8 cellular contexts compared by ENCODE assay signal in the genomic region with DNA sequence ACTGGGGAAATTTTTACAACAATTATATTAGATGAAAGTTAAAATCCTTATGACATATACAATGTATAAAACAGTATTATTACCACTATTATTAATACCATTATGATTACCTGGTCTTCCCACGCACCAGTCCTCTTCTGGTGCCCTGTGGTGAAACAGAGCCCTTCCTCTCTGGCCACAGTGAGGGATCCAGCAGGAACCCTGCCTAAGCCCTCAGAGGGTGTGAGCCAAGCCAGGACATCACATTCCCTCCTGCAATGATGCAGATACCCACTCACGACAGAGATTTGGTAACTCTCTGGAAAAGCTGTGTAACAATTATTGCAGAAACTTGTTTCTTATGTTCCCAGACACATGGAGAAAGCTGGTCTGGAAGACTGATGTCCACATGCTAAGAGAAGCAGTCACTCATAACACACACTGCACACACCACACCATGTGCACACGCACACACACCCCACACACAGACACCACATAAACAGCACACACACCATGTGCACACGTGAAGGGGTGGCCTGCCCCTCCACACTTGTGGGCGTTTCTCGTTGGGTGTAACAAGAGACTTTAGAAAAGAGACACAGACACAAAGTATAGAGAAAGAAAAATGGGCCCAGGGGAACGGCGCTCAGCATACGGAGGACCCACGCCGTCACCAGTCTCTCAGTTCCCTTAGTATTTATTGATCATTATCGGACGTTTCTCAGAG.
DNase-seq lines count a peak whose midpoint lies in the region; ATAC-seq and TF ChIP-seq lines count a peak whose summit lies in the region.
"Not testable (repeated sequence)": the region's sequence is repeated elsewhere in the genome, so short reads cannot be mapped to it uniquely, and the experiment has no call there.

No MANE protein-coding gene starts in this region.

- not testable (repeated sequence) for H3F3A ChIP-seq in GM23338 (replicated peaks; ENCODE audit: low read depth)

- H3K27me3 Mint-ChIP-seq in GM23338 (ENCODE audit: insufficient read depth, low read depth, poor library complexity): peaks cover 19% of the 10 kb centered on the region

- TF ChIP-seq POLR2A in right lobe of liver (IDR thresholded peaks at IDR 0.05): not testable (repeated sequence)

- H3K79me2 ChIP-seq in GM23338 (replicated peaks; ENCODE audit: insufficient read depth): not testable (repeated sequence)

- ATAC-seq in GM23338 (peak; percentile 74), esophagus mucosa (peak; percentile 47), right lobe of liver (peak in 2 of 4 donors; percentile 38 to 66), sciatic nerve (peak; percentile 48), upper lobe of right lung (peak; percentile 74)

- not testable (repeated sequence) for H3K4me2 ChIP-seq in GM23338

- not testable (repeated sequence) for TF ChIP-seq CTCF in GM23338 (conservative IDR thresholded peaks at IDR 0.05; ENCODE audit: low read depth in 2 of 2); WERI-Rb-1 (IDR thresholded peaks at IDR 0.05; ENCODE audit: low read depth, low read length); right lobe of liver (IDR thresholded peaks at IDR 0.05); upper lobe of right lung (IDR thresholded peaks at IDR 0.05)

- peaks cover 64% of the 10 kb centered on the region for H3K36me3 Mint-ChIP-seq in GM23338 (ENCODE audit: low read depth)

- H3K4me1 Mint-ChIP-seq in GM23338: not testable (repeated sequence)

- DNase-seq in GM23338 (ENCODE audit: low spot score); sciatic nerve (ENCODE audit: low spot score); upper lobe of right lung: not testable (repeated sequence)
- peak; percentile 83 for DNase-seq in NCI-H82 (lab: John Stamatoyannopoulos, UW)
- peak; percentile 49 for DNase-seq in SK-MEL-5 (ENCODE audit: low read depth, low spot score)
- peak; percentile 41 for DNase-seq in WERI-Rb-1
- peak in 2 of 3 donors; percentile 6 to 46 for DNase-seq in right lobe of liver

- H3K9me2 ChIP-seq in GM23338 (ENCODE audit: insufficient read depth): not testable (repeated sequence)

- peaks cover 86% of the 10 kb centered on the region for H3K9me3 Mint-ChIP-seq in GM23338

- 52% methylated on average over 13 of the region's 13 CpGs for WGBS in right lobe of liver (ENCODE audit: insufficient coverage, low coverage, low lambda C conversion rate, missing lambda C conversion rate)

- H3K27ac ChIP-seq in GM23338 (ENCODE audit: low read depth); right lobe of liver; upper lobe of right lung: not testable (repeated sequence)
- peak overlapping the region; percentile 28; the same call in 1 of the 2 replicates for H3K27ac ChIP-seq in WERI-Rb-1

- H3K27ac Mint-ChIP-seq in GM23338: not testable (repeated sequence)

- H3K36me3 ChIP-seq in GM23338 (ENCODE audit: insufficient read depth); WERI-Rb-1; right lobe of liver; upper lobe of right lung: not testable (repeated sequence)

- H3K9me3 ChIP-seq in WERI-Rb-1 (ENCODE audit: severe bottlenecking); right lobe of liver; upper lobe of right lung: not testable (repeated sequence)

- H3K27me3 ChIP-seq in GM23338 (ENCODE audit: insufficient read depth); right lobe of liver; upper lobe of right lung: not testable (repeated sequence)
- H3K27me3 ChIP-seq in WERI-Rb-1 (ENCODE audit: insufficient read depth, low read depth, severe bottlenecking): peaks cover 11% of the 10 kb centered on the region

- intact Hi-C loops in right lobe of liver (cut with DNase I): loop anchor here in 1 of 2 donors (5.0 kb wide), 1 partner anchor 761 kb away; no protein-coding TSS in a partner anchor
- intact Hi-C loops in sciatic nerve (cut with DNase I); upper lobe of right lung (cut with DNase I): not testable (repeated sequence)

- in situ Hi-C loops in SK-MEL-5 (cut with HindIII; ENCODE audit: low pct_unique_long_range_greater_than_20kb, low sequenced_read_pairs): not testable (repeated sequence)

- H4K20me1 ChIP-seq in GM23338 (replicated peaks; ENCODE audit: insufficient read depth): not testable (repeated sequence)

- H3K4me3 ChIP-seq in GM23338; WERI-Rb-1 (ENCODE audit: low read depth, low read length); right lobe of liver; upper lobe of right lung: not testable (repeated sequence)

- H3K4me1 ChIP-seq in GM23338 (ENCODE audit: insufficient read depth); right lobe of liver; upper lobe of right lung: not testable (repeated sequence)

- not testable (repeated sequence) for H2AFZ ChIP-seq in GM23338

- H3K4me3 Mint-ChIP-seq in GM23338: not testable (repeated sequence)
